7 cellular contexts compared by ENCODE assay signal in the genomic region with DNA sequence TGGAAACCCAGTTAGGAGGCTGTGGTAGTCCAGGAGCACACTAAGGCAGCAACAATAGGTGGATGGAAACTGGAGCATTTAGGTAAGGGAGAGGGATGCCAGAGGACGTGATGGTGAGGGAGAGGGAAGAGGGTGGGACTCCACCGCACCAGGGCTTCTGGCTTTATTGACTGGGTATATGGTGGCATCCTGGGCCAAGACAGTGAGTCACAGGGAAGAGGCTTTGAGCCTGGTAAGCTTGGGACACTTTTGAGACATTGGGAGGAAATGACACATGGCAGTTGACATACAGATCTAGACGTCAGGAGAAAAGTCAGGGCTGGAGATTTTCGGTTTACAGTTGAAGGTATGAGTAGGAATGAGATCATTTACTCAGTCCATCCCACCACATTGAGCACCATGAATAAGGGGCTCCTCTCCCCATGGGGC. TPM values are rescaled to one million over a fixed set of nuclear protein-coding genes. Genes with fewer than 3 reads are reported as not detected.
DNase-seq lines count a peak whose midpoint lies in the region; ATAC-seq and TF ChIP-seq lines count a peak whose summit lies in the region.

No MANE protein-coding gene starts in this region.

- TF ChIP-seq CTCF in HFFc6 (IDR thresholded peaks at IDR 0.05), result no peak
- TF ChIP-seq CTCF in epithelial cell of esophagus (IDR thresholded peaks at IDR 0.05; ENCODE audit: insufficient read depth, low read depth, low read length, missing control alignments), result no peak

- peak; percentile 83 for ATAC-seq in stimulated activated naive CD8-positive, alpha-beta T cell treated with anti-CD3 and anti-CD28 coated beads, Interleukin-15, Interleukin-2, amounts not matched to agents 100 U/mL and 50 U/mL, for 24 hours
- no peak for ATAC-seq in GM18867 (IDR thresholded peaks at IDR 0.05; ENCODE audit: unreplicated experiment)

- peak overlapping the region; percentile 81 for H3K4me3 Mint-ChIP-seq in HFFc6

- H3K4me3 ChIP-seq in epithelial cell of esophagus (ENCODE audit: low read length), result no peak overlapping the region

- H3K36me3 Mint-ChIP-seq in HFFc6 (ENCODE audit: low read depth), result peaks cover 42% of the 10 kb centered on the region

- H3K27me3 Mint-ChIP-seq in HFFc6 (ENCODE audit: insufficient read depth), result peaks cover 4% of the 10 kb centered on the region

- DNase-seq in HFFc6 (peak; percentile 95), SW480 (ENCODE audit: low spot score) (peak; percentile 80), epithelial cell of esophagus (ENCODE audit: low read depth) (peak; percentile 92), NCI-H2196 treated with DMSO at 0.1 percent for 48 hours (lab: John Stamatoyannopoulos, UW; ENCODE audit: unreplicated experiment) (no peak), D341Med (ENCODE audit: low spot score) (no peak)
- DNase-seq in stimulated activated naive CD8-positive, alpha-beta T cell treated with anti-CD3 and anti-CD28 coated beads, Interleukin-15, Interleukin-2, amounts not matched to agents 100 U/mL and 50 U/mL, for 24 hours, result peak; percentile 63

- no peaks in the 10 kb centered on the region for H3K9me3 Mint-ChIP-seq in HFFc6

- peaks cover 98% of the 10 kb centered on the region for H3K4me1 Mint-ChIP-seq in HFFc6 (ENCODE audit: low read depth)

- H3K27ac Mint-ChIP-seq in HFFc6, result peak overlapping the region; percentile 98

RNA-seq across cellular contexts. Expression of gene NT5E, which starts 14.9 kb away (rescaled TPM):
- total RNA-seq in HFFc6 (2021; fragmentation: NEBNext Ultra II Directional; extraction: Animal tissue kit (Norgen Biotek cat#: 25700)), result 100 to 1,000 TPM; 263 to 375 (median 316) TPM

Comparison
In these comparisons a context has a peak if more than half of its experiments do, and no peak if none do; other contexts are left out.
1. DNase-seq: peak in HFFc6 (single experiment), SW480 (single experiment), epithelial cell of esophagus (single experiment) and stimulated activated naive CD8-positive, alpha-beta T cell treated with anti-CD3 and anti-CD28 coated beads, Interleukin-15, Interleukin-2, amounts not matched to agents 100 U/mL and 50 U/mL, for 24 hours (single experiment); none in NCI-H2196 treated with DMSO at 0.1 percent for 48 hours (single experiment) and D341Med (single experiment).